In genomic region chr1:32066489-32066873, GRCh38 we compare ENCODE assay signal across 8 cellular contexts. TPM values are rescaled to one million over a fixed set of nuclear protein-coding genes. Genes with fewer than 3 reads are reported as not detected.
A peak's percentile ranks its signal among the peaks of the same experiment; 100 is the strongest.
DNase-seq lines count a peak whose midpoint lies in the region; ATAC-seq and TF ChIP-seq lines count a peak whose summit lies in the region.

No MANE protein-coding gene starts in this region.

- H3K9me3 Mint-ChIP-seq in activated CD4-positive, alpha-beta memory T cell treated with anti-CD3 and anti-CD28 coated beads, Interleukin-2, amount 10 ng/mL, durations not matched to agents 7 days and 5 days = no peaks in the 10 kb centered on the region
- no peaks in the 10 kb centered on the region for H3K9me3 Mint-ChIP-seq in stimulated activated naive B cell treated with anti-CD40 and anti-IgM and Interleukin-4, amounts not matched to agents 10 μg/mL and 1 μg/mL and 100 μg/mL, for 72 hours

- peaks cover 7% of the 10 kb centered on the region for H3K4me1 ChIP-seq in right cardiac atrium (ENCODE audit: control insufficient read depth, insufficient read depth, low read length)

- intact Hi-C loops in right cardiac atrium (cut with DNase I) = no loop called here

- H3K36me3 Mint-ChIP-seq in activated CD4-positive, alpha-beta memory T cell treated with anti-CD3 and anti-CD28 coated beads, Interleukin-2, amount 10 ng/mL, durations not matched to agents 7 days and 5 days (ENCODE audit: low read depth) = peaks cover 12% of the 10 kb centered on the region
- H3K36me3 Mint-ChIP-seq in stimulated activated naive B cell treated with anti-CD40 and anti-IgM and Interleukin-4, amounts not matched to agents 10 μg/mL and 1 μg/mL and 100 μg/mL, for 72 hours = peaks cover 4 to 12% of the 10 kb centered on the region in 2 donors

- CTCF ChIA-PET in activated CD4-positive, alpha-beta memory T cell treated with anti-CD3 and anti-CD28 coated beads, Interleukin-2, amount 10 ng/mL, durations not matched to agents 7 days and 5 days (lab: Charles Lee) = interaction anchor here (0.7 to 1.1 kb wide), 3 partner anchors 10 to 1264 kb away, joined by 3 to 4 read pairs (median 3); no protein-coding TSS in a partner anchor
- CTCF ChIA-PET in GM10248 (lab: Yijun Ruan, JAX) = no interaction called here

- H3K27me3 ChIP-seq in right cardiac atrium (ENCODE audit: control insufficient read depth, insufficient read depth) = no peaks in the 10 kb centered on the region

- H3K9me3 ChIP-seq in right cardiac atrium (ENCODE audit: control insufficient read depth, low read length) = no peaks in the 10 kb centered on the region

- H3K27ac ChIP-seq in right cardiac atrium (ENCODE audit: low read length) = no peak overlapping the region

- H3K4me1 Mint-ChIP-seq in activated CD4-positive, alpha-beta memory T cell treated with anti-CD3 and anti-CD28 coated beads, Interleukin-2, amount 10 ng/mL, durations not matched to agents 7 days and 5 days = peaks cover 25% of the 10 kb centered on the region
- H3K4me1 Mint-ChIP-seq in stimulated activated naive B cell treated with anti-CD40 and anti-IgM and Interleukin-4, amounts not matched to agents 10 μg/mL and 1 μg/mL and 100 μg/mL, for 72 hours = peaks cover 8 to 18% of the 10 kb centered on the region in 2 donors

- no peak for TF ChIP-seq CTCF in GM10248 (IDR thresholded peaks at IDR 0.05; ENCODE audit: control extremely low read depth, extremely low read depth, low read depth, missing control alignments)

- POLR2A ChIA-PET in activated CD4-positive, alpha-beta memory T cell treated with anti-CD3 and anti-CD28 coated beads, Interleukin-2, amount 10 ng/mL, durations not matched to agents 7 days and 5 days (lab: Charles Lee) = interaction anchor here (1.1 to 1.3 kb wide), 4 partner anchors 13 to 53 kb away, joined by 3 to 4 read pairs (median 4); partner anchors contain the start of genes KHDRBS1 and KPNA6
- POLR2A ChIA-PET in GM10248 (lab: Yijun Ruan, JAX) = interaction anchor here (0.7 kb wide), 1 partner anchor 33 kb away, joined by 3 read pairs; no protein-coding TSS in a partner anchor

- H3K27me3 Mint-ChIP-seq in activated CD4-positive, alpha-beta memory T cell treated with anti-CD3 and anti-CD28 coated beads, Interleukin-2, amount 10 ng/mL, durations not matched to agents 7 days and 5 days = no peaks in the 10 kb centered on the region
- H3K27me3 Mint-ChIP-seq in stimulated activated naive B cell treated with anti-CD40 and anti-IgM and Interleukin-4, amounts not matched to agents 10 μg/mL and 1 μg/mL and 100 μg/mL, for 72 hours = no peaks in the 10 kb centered on the region

- 8% methylated on average over 4 of the region's 4 CpGs for WGBS in right cardiac atrium

- H3K4me3 Mint-ChIP-seq in activated CD4-positive, alpha-beta memory T cell treated with anti-CD3 and anti-CD28 coated beads, Interleukin-2, amount 10 ng/mL, durations not matched to agents 7 days and 5 days = no peak overlapping the region
- no peak overlapping the region for H3K4me3 Mint-ChIP-seq in stimulated activated naive B cell treated with anti-CD40 and anti-IgM and Interleukin-4, amounts not matched to agents 10 μg/mL and 1 μg/mL and 100 μg/mL, for 72 hours

- H3K4me3 ChIP-seq in right cardiac atrium (ENCODE audit: low read length) = no peak overlapping the region

- ATAC-seq in right cardiac atrium (peak; percentile 77 to 79), HG03432 (IDR thresholded peaks at IDR 0.05; ENCODE audit: unreplicated experiment) (no peak)
- ATAC-seq in stimulated activated naive B cell treated with anti-CD40 and anti-IgM and Interleukin-4, amounts not matched to agents 10 μg/mL and 1 μg/mL and 100 μg/mL, for 72 hours (replicated peaks) = peak; percentile 75 to 76

- DNase-seq in DMS79 (lab: John Stamatoyannopoulos, UW) (peak; percentile 71), M059J (ENCODE audit: low read depth) (peak; percentile 96), right cardiac atrium (peak; percentile 59 to 73 (median 71)), NCI-H2081 treated with DMSO at 0.1 percent for 48 hours (lab: John Stamatoyannopoulos, UW) (no peak), GM10248 (ENCODE audit: extremely low spot score) (no peak)
- DNase-seq in activated CD4-positive, alpha-beta memory T cell treated with anti-CD3 and anti-CD28 coated beads, Interleukin-2, amount 10 ng/mL, durations not matched to agents 7 days and 5 days = peak; percentile 21
- DNase-seq in stimulated activated naive B cell treated with anti-CD40 and anti-IgM and Interleukin-4, amounts not matched to agents 10 μg/mL and 1 μg/mL and 100 μg/mL, for 72 hours = no peak

- H3K27ac Mint-ChIP-seq in activated CD4-positive, alpha-beta memory T cell treated with anti-CD3 and anti-CD28 coated beads, Interleukin-2, amount 10 ng/mL, durations not matched to agents 7 days and 5 days = peak overlapping the region; percentile 58
- H3K27ac Mint-ChIP-seq in stimulated activated naive B cell treated with anti-CD40 and anti-IgM and Interleukin-4, amounts not matched to agents 10 μg/mL and 1 μg/mL and 100 μg/mL, for 72 hours = no peak overlapping the region

RNA-seq across cellular contexts. Expression of gene TMEM39B, which starts 6.3 kb away (rescaled TPM):
- total RNA-seq in M059J (2014; rRNA removed; shearing (Covaris generic)) = 13.9 and 16.1 TPM in 2 replicates
- 10 to 100 TPM; 24.5 to 28.0 TPM for total RNA-seq in activated CD4-positive, alpha-beta memory T cell treated with anti-CD3 and anti-CD28 coated beads, Interleukin-2, amount 10 ng/mL, durations not matched to agents 7 days and 5 days
- 10 to 100 TPM in 1 of 4 donors, 1 to 10 TPM in 3; 8.0 to 11.1 (median 8.6) TPM for total RNA-seq in right cardiac atrium
- polyA plus RNA-seq in right cardiac atrium = 6.2 TPM

RNA-seq across cellular contexts. Expression of gene KPNA6, which starts 41.4 kb away (rescaled TPM):
- 49.8 and 73.0 TPM in 2 replicates for total RNA-seq in M059J (2014; rRNA removed; shearing (Covaris generic))
- total RNA-seq in activated CD4-positive, alpha-beta memory T cell treated with anti-CD3 and anti-CD28 coated beads, Interleukin-2, amount 10 ng/mL, durations not matched to agents 7 days and 5 days = 10 to 100 TPM; 64.3 to 65.1 TPM
- total RNA-seq in right cardiac atrium = 10 to 100 TPM; 72.4 to 79.7 (median 75.8) TPM
- 14.7 TPM for polyA plus RNA-seq in right cardiac atrium

RNA-seq across cellular contexts. Expression of gene KHDRBS1, which starts 52.8 kb away (rescaled TPM):
- total RNA-seq in M059J (2014; rRNA removed; shearing (Covaris generic)) = 59.2 and 102 TPM in 2 replicates
- total RNA-seq in activated CD4-positive, alpha-beta memory T cell treated with anti-CD3 and anti-CD28 coated beads, Interleukin-2, amount 10 ng/mL, durations not matched to agents 7 days and 5 days = 100 to 1,000 TPM; 168 to 169 TPM
- total RNA-seq in right cardiac atrium = 10 to 100 TPM; 65.4 to 70.0 (median 69.0) TPM
- 48.6 TPM for polyA plus RNA-seq in right cardiac atrium

Comparison
In these comparisons a context has a peak if more than half of its experiments do, and no peak if none do; other contexts are left out.
1. DNase-seq: peak in DMS79 (single experiment), M059J (single experiment), activated CD4-positive, alpha-beta memory T cell treated with anti-CD3 and anti-CD28 coated beads, Interleukin-2, amount 10 ng/mL, durations not matched to agents 7 days and 5 days (single experiment) and right cardiac atrium (3 of 3); none in stimulated activated naive B cell treated with anti-CD40 and anti-IgM and Interleukin-4, amounts not matched to agents 10 μg/mL and 1 μg/mL and 100 μg/mL, for 72 hours (single experiment), NCI-H2081 treated with DMSO at 0.1 percent for 48 hours (single experiment) and GM10248 (single experiment).